In the genomic region with DNA sequence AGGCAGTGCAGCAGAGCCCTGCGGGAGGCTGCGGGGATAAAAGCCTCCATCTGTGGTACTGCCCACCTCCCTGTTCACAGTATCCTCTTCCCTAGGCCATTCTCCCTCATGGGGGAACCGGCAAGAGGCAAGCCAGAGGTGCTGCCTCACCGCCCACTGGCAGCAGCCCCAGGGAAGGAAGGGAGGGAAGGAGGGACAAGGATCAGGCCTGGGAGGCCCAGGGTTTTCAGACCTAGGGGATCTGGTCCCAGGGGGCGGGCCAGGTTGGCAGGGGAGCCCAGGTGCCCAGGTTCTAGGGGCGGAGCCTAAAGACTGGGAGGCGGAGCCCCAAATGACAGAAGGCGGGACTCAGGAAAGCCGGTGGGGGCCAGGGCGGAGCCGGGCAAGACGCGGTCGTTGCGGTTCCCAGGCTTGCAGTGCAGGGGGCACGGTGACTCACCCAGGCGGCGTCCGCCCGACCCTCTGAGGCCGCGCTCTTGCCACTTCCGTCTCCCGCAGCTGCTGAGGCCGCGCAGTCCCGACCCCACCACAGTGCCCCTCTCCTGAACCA, we compare ENCODE assay signal across 8 cellular contexts. TPM values are rescaled to one million over a fixed set of nuclear protein-coding genes. Genes with fewer than 3 reads are reported as not detected.
DNase-seq lines count a peak whose midpoint lies in the region; ATAC-seq, FAIRE-seq and TF ChIP-seq lines count a peak whose summit lies in the region.

No MANE protein-coding gene starts in this region.

- ATAC-seq in left cardiac atrium (no peak), HepG2 (peak; percentile 88), upper lobe of right lung (no peak)
- ATAC-seq in activated naive CD8-positive, alpha-beta T cell treated with anti-CD3 and anti-CD28 coated beads, Interleukin-2, amount 50 U/mL, for 24 hours: no peak

- CTCF ChIA-PET in HepG2 (lab: Yijun Ruan, JAX; ENCODE audit: low intra/inter-chr PET ratio, low total read pairs): no interaction called here

- no peak for FAIRE-seq in HepG2 (lab: Jason Lieb, UNC)

- no peak for DNase-seq in cardiac muscle cell (ENCODE audit: low read depth in 1 of 2, low spot score in 1 of 2)
- DNase-seq in left cardiac atrium: no peak
- DNase-seq in activated naive CD8-positive, alpha-beta T cell treated with anti-CD3 and anti-CD28 coated beads, Interleukin-2, amount 50 U/mL, for 24 hours: peak; percentile 98
- DNase-seq in HepG2 (ENCODE audit: low spot score): no peak
- no peak for DNase-seq in upper lobe of right lung
- no peak for DNase-seq in amygdala (lab: John Stamatoyannopoulos, UW)
- no peak for DNase-seq in GM13977 (ENCODE audit: low spot score)
- DNase-seq in NCI-H524 (lab: John Stamatoyannopoulos, UW): no peak

- H2AFZ ChIP-seq in HepG2 (ENCODE audit: low read length): no peak overlapping the region

- TF ChIP-seq EP300 in HepG2 (IDR thresholded peaks at IDR 0.05; ENCODE audit: low read depth in 2 of 2, low read length in 2 of 2) (no peak), HepG2 (CRISPR knock-in tag; IDR thresholded peaks at IDR 0.05; ENCODE audit: borderline replicate concordance) (no peak)

- in situ Hi-C loops in HepG2 (cut with HindIII; ENCODE audit: extremely low pct_ligation_motif_present, low pct_unique_long_range_greater_than_20kb) (loop anchor here (5.0 kb wide), 1 partner anchor 485 kb away; no protein-coding TSS in a partner anchor), GM13977 (cut with MboI; ENCODE audit: low pct_unique_long_range_greater_than_20kb, low sequenced_read_pairs, unreplicated experiment) (no loop called here)

- no peaks in the 10 kb centered on the region for H3K9me3 Mint-ChIP-seq in activated naive CD8-positive, alpha-beta T cell treated with anti-CD3 and anti-CD28 coated beads, Interleukin-2, amount 50 U/mL, for 24 hours

- TF ChIP-seq POLR2A in HepG2 (IDR thresholded peaks at IDR 0.05; ENCODE audit: insufficient read depth in 1 of 2, low read depth in 2 of 2, low read length in 2 of 2): peak; percentile 86

- peak overlapping the region; percentile 90 for H3K4me3 Mint-ChIP-seq in activated naive CD8-positive, alpha-beta T cell treated with anti-CD3 and anti-CD28 coated beads, Interleukin-2, amount 50 U/mL, for 24 hours

- intact Hi-C loops in left cardiac atrium (cut with DNase I) (loop anchor here (5.0 to 10.0 kb wide), 2 partner anchors 115 to 177 kb away; a partner anchor contains a TSS), HepG2 (cut with micrococcal nuclease; ENCODE audit: unreplicated experiment) (loop anchor here (5.0 kb wide), 1 partner anchor 175 kb away; a partner anchor contains a TSS), upper lobe of right lung (cut with DNase I) (no loop called here)

- H3K4me1 Mint-ChIP-seq in activated naive CD8-positive, alpha-beta T cell treated with anti-CD3 and anti-CD28 coated beads, Interleukin-2, amount 50 U/mL, for 24 hours: peaks cover 49% of the 10 kb centered on the region

- POLR2A ChIA-PET in HepG2 (lab: Yijun Ruan, JAX): interaction anchor here (1.0 to 4.1 kb wide), 4 partner anchors 11 to 666 kb away, joined by 3 to 77 read pairs (median 32); no protein-coding TSS in a partner anchor

- H3K27ac ChIP-seq in cardiac muscle cell: peak overlapping the region; percentile 95
- H3K27ac ChIP-seq in HepG2 (ENCODE audit: extremely low read length, insufficient read depth, low read length): peak overlapping the region; percentile 96
- H3K27ac ChIP-seq in upper lobe of right lung: peak overlapping the region; percentile 93

- H3K27me3 Mint-ChIP-seq in activated naive CD8-positive, alpha-beta T cell treated with anti-CD3 and anti-CD28 coated beads, Interleukin-2, amount 50 U/mL, for 24 hours: peaks cover 5% of the 10 kb centered on the region

- H3K9me3 ChIP-seq in cardiac muscle cell (ENCODE audit: low read depth): no peaks in the 10 kb centered on the region
- H3K9me3 ChIP-seq in HepG2 (ENCODE audit: low read length): no peaks in the 10 kb centered on the region
- no peaks in the 10 kb centered on the region for H3K9me3 ChIP-seq in upper lobe of right lung

- H3K9ac ChIP-seq in HepG2 (ENCODE audit: insufficient read depth, low read depth, low read length): peak overlapping the region; percentile 90

- no TSS peak for BruUV-seq in HepG2 (replicated peaks; lab: Mats Ljungman, UMichigan)

- peaks cover 10% of the 10 kb centered on the region for H3K36me3 Mint-ChIP-seq in activated naive CD8-positive, alpha-beta T cell treated with anti-CD3 and anti-CD28 coated beads, Interleukin-2, amount 50 U/mL, for 24 hours (ENCODE audit: low read depth)

- no peaks in the 10 kb centered on the region; the same call in 1 of the 2 replicates for H4K20me1 ChIP-seq in HepG2 (ENCODE audit: insufficient read depth, low read length)

- peak overlapping the region; percentile 93 for H3K4me2 ChIP-seq in HepG2 (ENCODE audit: low read depth, low read length)

- peaks cover 30% of the 10 kb centered on the region for H3K79me2 ChIP-seq in HepG2 (ENCODE audit: insufficient read depth, low read length)

- H3K4me1 ChIP-seq in cardiac muscle cell (ENCODE audit: low read depth): peaks cover 13% of the 10 kb centered on the region
- H3K4me1 ChIP-seq in HepG2 (ENCODE audit: insufficient read depth, low read length): peaks cover 61% of the 10 kb centered on the region
- peaks cover 26% of the 10 kb centered on the region for H3K4me1 ChIP-seq in upper lobe of right lung

- no peak for TF ChIP-seq CTCF in cardiac muscle cell (IDR thresholded peaks at IDR 0.05; ENCODE audit: low read depth, low read length)
- 0 out of 2 replicates have a peak, but pooled peaks have one; percentile 1 for TF ChIP-seq CTCF in HepG2 (CRISPR knock-in tag; IDR thresholded peaks at IDR 0.05)
- TF ChIP-seq CTCF in upper lobe of right lung (IDR thresholded peaks at IDR 0.05): no peak
- no peak for TF ChIP-seq CTCF in GM13977 (IDR thresholded peaks at IDR 0.05; ENCODE audit: extremely low read depth, insufficient read depth, missing control alignments)

- 1% methylated on average over 13 of the region's 27 CpGs for WGBS in HepG2 (ENCODE audit: low lambda C conversion rate)

- no peaks in the 10 kb centered on the region for H3K36me3 ChIP-seq in cardiac muscle cell
- H3K36me3 ChIP-seq in HepG2 (replicated peaks in 1 of 2; ENCODE audit: control insufficient read depth in 1 of 2, insufficient read depth in 2 of 2, low read length in 2 of 2): peaks cover 2 to 8% of the 10 kb centered on the region in 2 experiments; a peak in 4 of 5 replicates
- H3K36me3 ChIP-seq in upper lobe of right lung: peaks cover 3% of the 10 kb centered on the region

- H3K27me3 ChIP-seq in cardiac muscle cell (no peaks in the 10 kb centered on the region), HepG2 (ENCODE audit: control insufficient read depth in 1 of 2, insufficient read depth in 2 of 2, low read length in 2 of 2) (no peaks in the 10 kb centered on the region; a peak in 2 of 5 replicates), upper lobe of right lung (no peaks in the 10 kb centered on the region)

- H3K27ac Mint-ChIP-seq in activated naive CD8-positive, alpha-beta T cell treated with anti-CD3 and anti-CD28 coated beads, Interleukin-2, amount 50 U/mL, for 24 hours: peak overlapping the region; percentile 96

- peak; percentile 43; the same call in 1 of the 2 replicates for TF ChIP-seq RAD21 in HepG2 (CRISPR knock-in tag; IDR thresholded peaks at IDR 0.05)

- H3K4me3 ChIP-seq in cardiac muscle cell (peak overlapping the region; percentile 78), HepG2 (replicated peaks in 1 of 3; ENCODE audit: insufficient read depth in 1 of 3, low read depth in 2 of 3, low read length in 3 of 3) (peak overlapping the region; percentile 77 to 96 (median 80)), upper lobe of right lung (peak overlapping the region; percentile 81)

RNA-seq across cellular contexts. Expression of a gene that starts 3.0 kb away (rescaled TPM):
- total RNA-seq in cardiac muscle cell: 29.9 and 47.7 TPM in 2 replicates
- 26.0 and 30.4 TPM in 2 replicates for polyA plus RNA-seq in cardiac muscle cell
- total RNA-seq in left cardiac atrium: 10 to 100 TPM; 11.6 to 17.4 TPM
- 62.5 and 67.7 TPM in 2 replicates for total RNA-seq in HepG2 (2016; rRNA removed; fragmentation: Illumina TruSeq; extraction: Trizol)
- 6.9 and 7.8 TPM in 2 replicates for total RNA-seq in HepG2 (2016; cell fraction: cytosol; rRNA removed; fragmentation: Illumina TruSeq; extraction: Trizol; ENCODE audit: low read depth)
- total RNA-seq in HepG2 (2016; cell fraction: insoluble cytoplasmic fraction; rRNA removed; fragmentation: Illumina TruSeq; extraction: Trizol): 61.5 and 62.9 TPM in 2 replicates
- total RNA-seq in HepG2 (2016; cell fraction: membrane; rRNA removed; fragmentation: Illumina TruSeq; extraction: Trizol): 27.9 and 28.2 TPM in 2 replicates
- total RNA-seq in HepG2 (2016; cell fraction: nucleus; rRNA removed; fragmentation: Illumina TruSeq; extraction: Trizol): 54.7 and 66.1 TPM in 2 replicates
- 50.0 and 65.1 TPM in 2 replicates for polyA plus RNA-seq in HepG2 (2011; rRNA removed)
- 31.7 and 35.5 TPM in 2 replicates for polyA plus RNA-seq in HepG2 (2011; cell fraction: cytosol; rRNA removed)
- 74.1 and 81.5 TPM in 2 replicates for polyA plus RNA-seq in HepG2 (2011; cell fraction: nucleus; rRNA removed)
- 31.8 and 52.5 TPM in 2 replicates for polyA plus RNA-seq in HepG2 (2012)
- 1.6 and 1.8 TPM in 2 replicates for polyA plus RNA-seq in HepG2 (2016; cell fraction: cytosol; fragmentation: Illumina TruSeq; extraction: Trizol; ENCODE audit: low read depth)
- 34.7 and 37.2 TPM in 2 replicates for polyA plus RNA-seq in HepG2 (2016; cell fraction: insoluble cytoplasmic fraction; fragmentation: Illumina TruSeq; extraction: Trizol; ENCODE audit: low read depth)
- polyA plus RNA-seq in HepG2 (2016; cell fraction: membrane; fragmentation: Illumina TruSeq; extraction: Trizol; ENCODE audit: low read depth): 7.7 and 8.4 TPM in 2 replicates
- polyA plus RNA-seq in HepG2 (2016; cell fraction: nucleus; fragmentation: Illumina TruSeq; extraction: Trizol; ENCODE audit: insufficient read depth, low read depth): 96.4 and 106 TPM in 2 replicates
- 196 and 302 TPM in 2 replicates for polyA minus RNA-seq in HepG2 (2011; rRNA and poly(A)+ RNA removed; ENCODE audit: low replicate concordance)
- 39.7 and 42.2 TPM in 2 replicates for polyA minus RNA-seq in HepG2 (2011; cell fraction: cytosol; rRNA and poly(A)+ RNA removed)
- polyA minus RNA-seq in HepG2 (2011; cell fraction: nucleus; rRNA and poly(A)+ RNA removed): 68.5 and 69.2 TPM in 2 replicates
- total RNA-seq in upper lobe of right lung: 40.9 TPM

RNA-seq across cellular contexts. Expression of a gene that starts 29.2 kb away (rescaled TPM):
- 0.03 and 0.07 TPM in 2 replicates for total RNA-seq in cardiac muscle cell
- not detected in 2 replicates for polyA plus RNA-seq in cardiac muscle cell
- under 1 TPM; 0.06 to 0.10 TPM for total RNA-seq in left cardiac atrium
- not detected in 2 replicates for total RNA-seq in HepG2 (2016; rRNA removed; fragmentation: Illumina TruSeq; extraction: Trizol)
- total RNA-seq in HepG2 (2016; cell fraction: cytosol; rRNA removed; fragmentation: Illumina TruSeq; extraction: Trizol; ENCODE audit: low read depth): not detected in 2 replicates
- not detected in 2 replicates for total RNA-seq in HepG2 (2016; cell fraction: insoluble cytoplasmic fraction; rRNA removed; fragmentation: Illumina TruSeq; extraction: Trizol)
- 0.03 and 0.06 TPM in 2 replicates for total RNA-seq in HepG2 (2016; cell fraction: membrane; rRNA removed; fragmentation: Illumina TruSeq; extraction: Trizol)
- not detected in 2 replicates for total RNA-seq in HepG2 (2016; cell fraction: nucleus; rRNA removed; fragmentation: Illumina TruSeq; extraction: Trizol)
- not detected in 2 replicates for polyA plus RNA-seq in HepG2 (2011; rRNA removed)
- polyA plus RNA-seq in HepG2 (2011; cell fraction: cytosol; rRNA removed): not detected in 2 replicates
- 0.03 TPM in 1 of 2 replicates, not detected in the other for polyA plus RNA-seq in HepG2 (2011; cell fraction: nucleus; rRNA removed)
- polyA plus RNA-seq in HepG2 (2012): not detected in 2 replicates
- not detected in 2 replicates for polyA plus RNA-seq in HepG2 (2016; cell fraction: cytosol; fragmentation: Illumina TruSeq; extraction: Trizol; ENCODE audit: low read depth)
- not detected in 2 replicates for polyA plus RNA-seq in HepG2 (2016; cell fraction: insoluble cytoplasmic fraction; fragmentation: Illumina TruSeq; extraction: Trizol; ENCODE audit: low read depth)
- polyA plus RNA-seq in HepG2 (2016; cell fraction: membrane; fragmentation: Illumina TruSeq; extraction: Trizol; ENCODE audit: low read depth): not detected in 2 replicates
- polyA plus RNA-seq in HepG2 (2016; cell fraction: nucleus; fragmentation: Illumina TruSeq; extraction: Trizol; ENCODE audit: insufficient read depth, low read depth): not detected in 2 replicates
- polyA minus RNA-seq in HepG2 (2011; rRNA and poly(A)+ RNA removed; ENCODE audit: low replicate concordance): 0.06 TPM in 1 of 2 replicates, not detected in the other
- polyA minus RNA-seq in HepG2 (2011; cell fraction: cytosol; rRNA and poly(A)+ RNA removed): not detected in 2 replicates
- polyA minus RNA-seq in HepG2 (2011; cell fraction: nucleus; rRNA and poly(A)+ RNA removed): 0.13 TPM in 1 of 2 replicates, not detected in the other
- 0.20 TPM for total RNA-seq in upper lobe of right lung
